Comparison of ENCODE assay signal across 1 cellular context in genomic region chr16:646679-647172, GRCh38.
TF ChIP-seq lines count a peak whose summit lies in the region.

No MANE protein-coding gene starts in this region.

TF ChIP-seq in GM12878, 131 proteins besides CTCF, POLR2A, EP300 and RAD21:
- TF ChIP-seq NKRF (conservative IDR thresholded peaks at IDR 0.05) (no peak), ETV6 (conservative IDR thresholded peaks at IDR 0.05 in 1 of 2, IDR thresholded peaks at IDR 0.05 in 1 of 2; ENCODE audit: borderline replicate concordance in 1 of 2, low read depth in 1 of 2) (no peak), MAX (IDR thresholded peaks at IDR 0.05; ENCODE audit: low read depth, low read length) (no peak), MTA2 (IDR thresholded peaks at IDR 0.05; ENCODE audit: low read depth) (no peak), CHD1 (IDR thresholded peaks at IDR 0.05; ENCODE audit: low read depth, low read length) (no peak), SUZ12 (IDR thresholded peaks at IDR 0.05; ENCODE audit: unreplicated experiment) (no peak), ZNF687 (IDR thresholded peaks at IDR 0.05) (no peak), RUNX3 (IDR thresholded peaks at IDR 0.05; ENCODE audit: low read length) (no peak), MYB (IDR thresholded peaks at IDR 0.05; ENCODE audit: borderline replicate concordance, low read depth, low read length) (no peak), NR2C2 (IDR thresholded peaks at IDR 0.05; ENCODE audit: borderline replicate concordance, control insufficient read depth, insufficient read length, low read depth) (no peak), IRF3 (IDR thresholded peaks at IDR 0.05) (no peak), BCLAF1 (IDR thresholded peaks at IDR 0.05) (no peak), ELK1 (IDR thresholded peaks at IDR 0.05; ENCODE audit: low read depth, low read length) (no peak), CBX3 (IDR thresholded peaks at IDR 0.05; ENCODE audit: borderline replicate concordance, low read depth) (no peak), CHD4 (IDR thresholded peaks at IDR 0.05) (no peak), IKZF1 (conservative IDR thresholded peaks at IDR 0.05) (no peak), ZZZ3 (IDR thresholded peaks at IDR 0.05; ENCODE audit: control insufficient read depth, insufficient read length, low read depth) (no peak), KLF5 (IDR thresholded peaks at IDR 0.05; ENCODE audit: partially characterized antibody) (no peak), ZNF207 (IDR thresholded peaks at IDR 0.05; ENCODE audit: borderline replicate concordance) (no peak), ZNF24 (IDR thresholded peaks at IDR 0.05) (no peak)
